ENCODE assay signal across 9 cellular contexts in the genomic region with DNA sequence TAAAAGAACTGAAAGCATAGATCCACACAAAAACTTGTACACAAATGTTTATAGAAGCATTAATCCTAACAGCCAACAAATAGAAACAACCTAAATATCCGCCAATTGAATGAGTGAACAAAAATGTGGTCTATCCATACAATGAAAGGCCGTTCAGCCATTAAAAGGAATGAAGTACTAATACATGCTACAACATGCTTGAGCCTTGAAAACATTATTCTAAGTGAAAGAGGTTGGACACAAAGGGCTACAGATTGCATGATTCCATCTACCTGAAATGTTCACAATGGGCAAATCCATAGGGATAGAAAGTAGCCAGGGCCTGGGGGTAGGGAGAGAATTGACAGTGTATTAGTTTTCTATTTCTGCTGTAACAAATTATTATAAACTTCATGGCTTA.
"Had no signal": no experiment of that assay in that cellular context is flagged by ENCODE, and none has a peak within 500 bp of the region (broad histone marks: within the 10 kb centered on the region; RNA-seq: fewer than 3 reads in every experiment).

No MANE protein-coding gene starts in this region.

- H3K4me2 ChIP-seq: GM23338 had no signal

- H3K9me3 Mint-ChIP-seq: GM23338, HFFc6 had no signal

- H3K4me1 ChIP-seq: HAP-1 had no signal

- H3K9me3 ChIP-seq: HAP-1 had no signal

- FAIRE-seq: H1, HTR-8/SVneo, K562 had no signal

- H3K36me3 ChIP-seq: HAP-1 had no signal

- DNase-seq: H7, HFFc6, IMR-90 had no signal

- H3K27ac Mint-ChIP-seq: GM23338, HFFc6 had no signal

- H3K4me3 Mint-ChIP-seq: GM23338, HFFc6 had no signal

- ATAC-seq: GM23338, HCT116, K562 had no signal

- H2AFZ ChIP-seq: GM23338 had no signal

- H3K4me3 ChIP-seq: GM23338, HAP-1, K562 had no signal
